8 cellular contexts compared by ENCODE assay signal in the genomic region with DNA sequence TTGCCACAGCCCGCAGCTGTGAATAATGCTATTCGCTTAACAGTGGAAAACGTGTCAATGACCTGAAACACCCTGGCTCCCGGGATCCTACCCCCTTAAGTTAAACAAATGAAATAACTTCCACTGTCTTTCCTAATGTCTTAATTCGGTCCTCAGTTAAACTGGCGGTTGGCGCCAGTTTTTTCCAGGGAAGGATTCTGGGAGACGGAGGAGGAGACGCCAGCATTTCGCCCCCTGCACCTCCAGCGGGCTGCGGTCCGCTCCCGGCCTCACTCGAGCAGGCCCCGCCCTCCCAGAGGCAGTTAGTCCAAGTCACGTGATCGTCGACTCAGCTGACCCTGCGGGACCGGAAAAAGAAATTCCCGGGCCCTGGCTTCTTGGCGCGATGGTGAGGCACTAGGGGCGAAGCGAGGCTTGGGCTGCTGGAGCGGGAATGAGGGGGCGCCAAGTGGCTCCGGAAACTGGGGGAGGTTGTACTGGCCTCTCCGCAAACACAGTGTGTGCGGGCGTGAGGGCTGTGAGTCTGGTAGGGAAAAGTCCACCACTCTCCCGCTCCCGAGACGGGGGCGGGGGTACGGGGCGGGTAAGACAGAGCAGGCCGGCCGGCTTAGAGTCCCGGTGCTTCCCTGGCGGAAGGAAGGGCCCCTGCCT.
DNase-seq lines count a peak whose midpoint lies in the region; FAIRE-seq and TF ChIP-seq lines count a peak whose summit lies in the region.

Gene COMMD4, plus strand, starts transcription at position 359 of the 651 bp plus-strand sequence. Its CDS starts 27 bp downstream, at position 386.

- FAIRE-seq in H54 (lab: Jason Lieb, UNC) (no peak), urothelium cell line (lab: Jason Lieb, UNC) (no peak)

- peak; percentile 96 for DNase-seq in COR-L47 (lab: John Stamatoyannopoulos, UW)
- peak; percentile 44 for DNase-seq in H54 (ENCODE audit: insufficient read length, low spot score)
- peak; percentile 39 to 80 for DNase-seq in NCI-H187 (lab: John Stamatoyannopoulos, UW)
- peak; percentile 56 for DNase-seq in T-helper 9 cell
- DNase-seq in astrocyte of the hippocampus (ENCODE audit: low read depth, low spot score): peak; percentile 96
- peak; percentile 86 for DNase-seq in hepatic stellate cell (ENCODE audit: low spot score)
- peak; percentile 96 for DNase-seq in putamen (ENCODE audit: low spot score)
- peak; percentile 80 for DNase-seq in urothelium cell line (ENCODE audit: low spot score)

- TF ChIP-seq POLR2A in H54 (IDR thresholded peaks at IDR 0.05; ENCODE audit: low read depth, low read length): peak; percentile 61

Comparison
In these comparisons a context has a peak if more than half of its experiments do, and no peak if none do; other contexts are left out.
1. Peak in every context shown above with its lines: DNase-seq.
2. DNase-seq: peak in every context shown above with its lines; median percentile 96 in COR-L47; 96 in astrocyte of the hippocampus; 96 in putamen; 86 in hepatic stellate cell; 80 in urothelium cell line; 60 in NCI-H187; 56 in T-helper 9 cell; 44 in H54.